9 cellular contexts compared by ENCODE assay signal in genomic region chr17:4739122-4740024, GRCh38. TPM values are rescaled to one million over a fixed set of nuclear protein-coding genes. Genes with fewer than 3 reads are reported as not detected.
DNase-seq lines count a peak whose midpoint lies in the region; ATAC-seq, FAIRE-seq and TF ChIP-seq lines count a peak whose summit lies in the region.
"Had no signal": no experiment of that assay in that cellular context is flagged by ENCODE, and none has a peak within 500 bp of the region (broad histone marks: within the 10 kb centered on the region; RNA-seq: fewer than 3 reads in every experiment).

Gene CXCL16 (minus strand): TSS chr17:4739928. CDS start chr17:4739339, 589 bp downstream.
A gene with protein sequence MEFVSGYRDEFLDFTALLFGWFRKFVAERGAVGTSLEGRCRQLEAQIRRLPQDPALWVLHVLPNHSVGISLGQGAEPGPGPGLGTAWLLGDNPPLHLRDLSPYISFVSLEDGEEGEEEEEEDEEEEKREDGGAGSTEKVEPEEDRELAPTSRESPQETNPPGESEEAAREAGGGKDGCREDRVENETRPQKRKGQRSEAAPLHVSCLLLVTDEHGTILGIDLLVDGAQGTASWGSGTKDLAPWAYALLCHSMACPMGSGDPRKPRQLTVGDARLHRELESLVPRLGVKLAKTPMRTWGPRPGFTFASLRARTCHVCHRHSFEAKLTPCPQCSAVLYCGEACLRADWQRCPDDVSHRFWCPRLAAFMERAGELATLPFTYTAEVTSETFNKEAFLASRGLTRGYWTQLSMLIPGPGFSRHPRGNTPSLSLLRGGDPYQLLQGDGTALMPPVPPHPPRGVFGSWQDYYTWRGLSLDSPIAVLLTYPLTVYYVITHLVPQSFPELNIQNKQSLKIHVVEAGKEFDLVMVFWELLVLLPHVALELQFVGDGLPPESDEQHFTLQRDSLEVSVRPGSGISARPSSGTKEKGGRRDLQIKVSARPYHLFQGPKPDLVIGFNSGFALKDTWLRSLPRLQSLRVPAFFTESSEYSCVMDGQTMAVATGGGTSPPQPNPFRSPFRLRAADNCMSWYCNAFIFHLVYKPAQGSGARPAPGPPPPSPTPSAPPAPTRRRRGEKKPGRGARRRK (plus strand): TSS chr17:4739833. CDS start chr17:4740549, 716 bp downstream.

- H3K4me3 ChIP-seq in HL-60 (replicated peaks; ENCODE audit: insufficient read depth, low read length) (peak within 1 kb of the TSS; percentile 51), coronary artery (peak within 1 kb of the TSS; percentile 83), left lung (peak within 1 kb of the TSS; percentile 79 to 89)

- no peak for FAIRE-seq in D721Med (lab: Jason Lieb, UNC)

- TF ChIP-seq CTCF in D721Med (IDR thresholded peaks at IDR 0.05; ENCODE audit: insufficient read depth, missing control alignments) (no peak), HL-60 (IDR thresholded peaks at IDR 0.05; ENCODE audit: insufficient read depth, low read length) (no peak), coronary artery (IDR thresholded peaks at IDR 0.05) (no peak), left lung (IDR thresholded peaks at IDR 0.05) (no peak)

- peaks cover 0 to 18% of the 10 kb centered on the region in 2 donors for H3K36me3 ChIP-seq in left lung

- H3K27ac ChIP-seq in HL-60 (replicated peaks) (no peak within 1 kb of the TSS), coronary artery (peak within 1 kb of the TSS; percentile 40 to 61), left lung (peak within 1 kb of the TSS; percentile 78 to 88)

- peak; percentile 76 for DNase-seq in D721Med (ENCODE audit: insufficient read length, low spot score)
- DNase-seq in HL-60 (ENCODE audit: low read depth in 1 of 2, low spot score in 1 of 2) = no peak
- DNase-seq in coronary artery (ENCODE audit: low spot score) = no peak
- peak; percentile 68 to 94 for DNase-seq in left lung
- DNase-seq in stimulated activated CD4-positive, alpha-beta T cell treated with anti-CD3 and anti-CD28 coated beads, Interleukin-4, amount 100 ng/mL, for 4 hours = peak; percentile 45 to 63
- DNase-seq in KG1 (lab: John Stamatoyannopoulos, UW) = no peak
- no peak for DNase-seq in amniotic stem cell (lab: John Stamatoyannopoulos, UW)

- intact Hi-C loops in left lung (cut with DNase I) = no loop called here

- H3K9me3 ChIP-seq in left lung = no peaks in the 10 kb centered on the region

- ATAC-seq in activated CD4-positive, CD25-positive, alpha-beta regulatory T cell treated with anti-CD3 and anti-CD28 coated beads, Interleukin-2, amount 50 U/mL, for 24 hours = peak; percentile 64 to 70
- ATAC-seq in left lung = peak; percentile 80

- peaks cover 7 to 53% of the 10 kb centered on the region in 2 donors for H3K4me1 ChIP-seq in left lung

- H3K27me3 ChIP-seq in HL-60 (ENCODE audit: insufficient read depth, poor library complexity, severe bottlenecking) (peaks cover 10% of the 10 kb centered on the region), left lung (peaks cover 0 to 27% of the 10 kb centered on the region in 2 donors)

RNA-seq across cellular contexts. Expression of gene CXCL16, which starts in this region (rescaled TPM):
- 100 to 1,000 TPM; 122 to 147 TPM for total RNA-seq in left lung

RNA-seq across cellular contexts. Expression of the second gene that starts in this region (rescaled TPM):
- 1 to 10 TPM; 4.1 to 5.2 TPM for total RNA-seq in left lung
- total RNA-seq: HT1080 had no signal

Comparison
In these comparisons a context has a peak if more than half of its experiments do, and no peak if none do; other contexts are left out.
1. DNase-seq: peak in D721Med (single experiment), left lung (2 of 2) and stimulated activated CD4-positive, alpha-beta T cell treated with anti-CD3 and anti-CD28 coated beads, Interleukin-4, amount 100 ng/mL, for 4 hours (2 of 2); none in HL-60 (0 of 2), coronary artery (single experiment), KG1 (single experiment) and amniotic stem cell (single experiment).
2. Peak in every context shown above with its lines, with median percentiles within 50 percentile points of each other: H3K4me3 ChIP-seq.